In genomic region chr10:133648872-133649455, GRCh38 we compare ENCODE assay signal across 13 cellular contexts. TPM values are rescaled to one million over a fixed set of nuclear protein-coding genes. Genes with fewer than 3 reads are reported as not detected.
"Had no signal": no experiment of that assay in that cellular context is flagged by ENCODE, and none has a peak within 500 bp of the region (broad histone marks: within the 10 kb centered on the region; RNA-seq: fewer than 3 reads in every experiment).

No MANE protein-coding gene starts in this region.

RNA-seq across cellular contexts. Expression of gene FRG2B, which starts 22.4 kb away (rescaled TPM):
- total RNA-seq: activated naive CD4-positive, alpha-beta T cell treated with anti-CD3 and anti-CD28 coated beads for 36 hours; activated T-helper 2 cell treated with anti-CD3 and anti-CD28 coated beads, Interferon-gamma antibody, Interleukin-2, Interleukin-4, amounts not matched to agents 10 μg/mL and 5 μg/mL and 100 μg/mL, durations not matched to agents 14 hours and 24 hours and 36 hours; cardiac septum; chondrocyte; epithelial cell of proximal tubule; kidney epithelial cell; liver; mononuclear cell; pulmonary artery endothelial cell; skeletal muscle tissue; T-helper 17 cell; temporal lobe; vagina had no signal
- polyA plus RNA-seq: liver had no signal
